ENCODE assay signal across 1 cellular context in genomic region chr12:96534339-96534738, GRCh38.
A peak's percentile ranks its signal among the peaks of the same experiment; 100 is the strongest.
TF ChIP-seq lines count a peak whose summit lies in the region.

No MANE protein-coding gene starts in this region.

TF ChIP-seq in HepG2, 621 proteins besides CTCF, POLR2A, EP300 and RAD21 (continued from another document):
- TF ChIP-seq ZBTB43 (CRISPR knock-in tag; conservative IDR thresholded peaks at IDR 0.05) (no peak), PREB (CRISPR knock-in tag; IDR thresholded peaks at IDR 0.05) (no peak), PBX2 (CRISPR knock-in tag; IDR thresholded peaks at IDR 0.05) (peak; percentile 58), HMG20A (CRISPR knock-in tag; IDR thresholded peaks at IDR 0.05; ENCODE audit: borderline replicate concordance) (0 out of 2 replicates have a peak, but pooled peaks have one; percentile 11), ZSCAN31 (CRISPR knock-in tag; IDR thresholded peaks at IDR 0.05; ENCODE audit: low read depth) (no peak), THRA (CRISPR knock-in tag; IDR thresholded peaks at IDR 0.05; ENCODE audit: borderline replicate concordance) (peak; percentile 18; the same call in 1 of the 2 replicates), HNF4A (CRISPR knock-in tag; IDR thresholded peaks at IDR 0.05) (peak; percentile 67), ARID3A (IDR thresholded peaks at IDR 0.05; ENCODE audit: low read depth, low read length) (0 out of 2 replicates have a peak, but pooled peaks have one; percentile 39), ZMYM2 (CRISPR knock-in tag; IDR thresholded peaks at IDR 0.05) (no peak), HNRNPH1 (optimal IDR thresholded peaks at IDR 0.05; ENCODE audit: low read depth, low read length) (no peak), ZNF800 (CRISPR knock-in tag; IDR thresholded peaks at IDR 0.05) (no peak), KDM4B (CRISPR knock-in tag; IDR thresholded peaks at IDR 0.05) (no peak), FOXA3 (CRISPR knock-in tag; IDR thresholded peaks at IDR 0.05) (peak; percentile 74), ZNF234 (CRISPR knock-in tag; conservative IDR thresholded peaks at IDR 0.05) (no peak), KDM5B (CRISPR knock-in tag; IDR thresholded peaks at IDR 0.05; ENCODE audit: borderline replicate concordance) (no peak), NCOA2 (CRISPR knock-in tag; IDR thresholded peaks at IDR 0.05) (peak; percentile 29; the same call in 1 of the 2 replicates), NCOA5 (CRISPR knock-in tag; IDR thresholded peaks at IDR 0.05) (no peak), KAT2B (IDR thresholded peaks at IDR 0.05; ENCODE audit: borderline replicate concordance, low read depth, low read length) (no peak), ELF3 (CRISPR knock-in tag; IDR thresholded peaks at IDR 0.05) (peak; percentile 36; the same call in 1 of the 2 replicates), ZBTB3 (CRISPR knock-in tag; IDR thresholded peaks at IDR 0.05; ENCODE audit: borderline replicate concordance, low read depth) (no peak), ATF2 (CRISPR knock-in tag; IDR thresholded peaks at IDR 0.05) (peak; percentile 28; the same call in 1 of the 2 replicates), GTF2F1 (IDR thresholded peaks at IDR 0.05; ENCODE audit: low read length) (no peak), FOSL2 (CRISPR knock-in tag; IDR thresholded peaks at IDR 0.05) (peak; percentile 83), ZNF850 (CRISPR knock-in tag; conservative IDR thresholded peaks at IDR 0.05) (no peak), GATAD2A (CRISPR knock-in tag; IDR thresholded peaks at IDR 0.05) (peak; percentile 48; the same call in 1 of the 2 replicates), PLSCR1 (CRISPR knock-in tag; IDR thresholded peaks at IDR 0.05; ENCODE audit: borderline replicate concordance) (no peak), ZNF770 (CRISPR knock-in tag; IDR thresholded peaks at IDR 0.05) (peak; percentile 62; the same call in 1 of the 2 replicates), BRD4 (CRISPR knock-in tag; IDR thresholded peaks at IDR 0.05) (no peak), ZNF710 (CRISPR knock-in tag; IDR thresholded peaks at IDR 0.05; ENCODE audit: borderline replicate concordance) (no peak), SOX6 (IDR thresholded peaks at IDR 0.05) (no peak), SOX6 (CRISPR knock-in tag; IDR thresholded peaks at IDR 0.05) (0 out of 2 replicates have a peak, but pooled peaks have one; percentile 19), ZBED4 (CRISPR knock-in tag; IDR thresholded peaks at IDR 0.05; ENCODE audit: borderline replicate concordance) (no peak)
